19 cellular contexts compared by ENCODE assay signal in the genomic region with DNA sequence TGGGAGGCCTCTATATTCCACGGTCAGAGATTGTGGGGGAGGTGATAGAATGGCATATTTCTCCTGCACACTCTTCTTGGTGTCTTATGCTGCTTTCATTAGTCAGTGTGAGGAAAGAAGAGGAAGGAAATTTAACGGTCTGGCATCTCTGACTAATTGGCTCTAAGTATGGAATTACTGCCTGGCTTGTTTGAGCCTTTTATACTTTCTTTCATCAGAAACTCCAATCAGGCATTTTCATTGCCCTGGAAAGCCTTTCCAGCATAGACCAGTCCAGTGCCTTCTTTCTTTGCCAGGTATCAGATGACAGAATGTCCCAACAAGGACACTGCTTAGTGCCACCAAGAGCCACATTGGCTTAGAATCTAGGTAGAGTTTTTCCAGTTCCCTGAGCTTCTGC. TPM values are rescaled to one million over a fixed set of nuclear protein-coding genes. Genes with fewer than 3 reads are reported as not detected.
DNase-seq lines count a peak whose midpoint lies in the region; ATAC-seq and TF ChIP-seq lines count a peak whose summit lies in the region.
"Had no signal": no experiment of that assay in that cellular context is flagged by ENCODE, and none has a peak within 500 bp of the region (broad histone marks: within the 10 kb centered on the region; RNA-seq: fewer than 3 reads in every experiment).

No MANE protein-coding gene starts in this region.

- DNase-seq in EH (ENCODE audit: low read depth): peak; percentile 50
- peak; percentile 50 for DNase-seq in NB4 (ENCODE audit: low read depth)
- DNase-seq in Right ventricle myocardium superior: no peak
- DNase-seq in osteoblast (ENCODE audit: insufficient read length, low spot score, missing footprints): peak; percentile 15
- DNase-seq in HEK293T (ENCODE audit: extremely low spot score): no peak
- no peak for DNase-seq in cerebellar cortex (ENCODE audit: low spot score)
- DNase-seq in NCI-H446 treated with DMSO at 0.1 percent for 48 hours (lab: John Stamatoyannopoulos, UW): no peak
- DNase-seq: activated CD4-positive, alpha-beta T cell treated with anti-CD3 and anti-CD28 coated beads for 48 hours; activated T-cell treated with anti-CD3 and anti-CD28 coated beads, Interleukin-2, amount 50 U/mL, for 4 hours; C1 segment of cervical spinal cord; cortex of kidney; DND-41; midbrain; NCI-H1092 treated with DMSO at 0.1 percent for 48 hours; NCI-H345; stimulated activated CD4-positive, alpha-beta T cell treated with anti-CD3 and anti-CD28 coated beads, Interleukin-2, amount 100 ng/mL, for 24 hours; stimulated activated CD8-positive, alpha-beta memory T cell treated with anti-CD3 and anti-CD28 coated beads, Interleukin-4, amount 100 ng/mL, for 48 hours; transverse colon had no signal

- TF ChIP-seq CTCF in NB4 (IDR thresholded peaks at IDR 0.05; ENCODE audit: low read depth, low read length) (no peak), osteoblast (IDR thresholded peaks at IDR 0.05; ENCODE audit: extremely low read depth, low read depth, low read length) (no peak)

- peaks cover 15% of the 10 kb centered on the region for H3K79me2 ChIP-seq in osteoblast (ENCODE audit: insufficient read depth, low read length)

- no peak overlapping the region for H3K27ac ChIP-seq in osteoblast (ENCODE audit: low read depth, low read length)
- H3K27ac ChIP-seq: transverse colon had no signal

- H3K9me3 ChIP-seq in osteoblast (ENCODE audit: low read depth, low read length): no peaks in the 10 kb centered on the region
- H3K9me3 ChIP-seq: transverse colon had no signal

- ATAC-seq in Right ventricle myocardium superior (ENCODE audit: poor library complexity): peak; percentile 76
- no peak for ATAC-seq in HG03432 (IDR thresholded peaks at IDR 0.05; ENCODE audit: unreplicated experiment)
- ATAC-seq: activated T-cell treated with anti-CD3 and anti-CD28 coated beads, Interleukin-2, amount 50 U/mL, for 4 hours had no signal

- no peak overlapping the region for H3K4me3 ChIP-seq in NB4 (ENCODE audit: low read depth, low read length)
- H3K4me3 ChIP-seq in osteoblast (ENCODE audit: insufficient read depth, low read length): no peak overlapping the region
- H3K4me3 ChIP-seq: transverse colon had no signal

- no peak for TF ChIP-seq POLR2A in NB4 (IDR thresholded peaks at IDR 0.05; ENCODE audit: extremely low read depth, insufficient read length)

- no peaks in the 10 kb centered on the region for H3K27me3 ChIP-seq in osteoblast (ENCODE audit: insufficient read depth, low read length)
- H3K27me3 ChIP-seq: transverse colon had no signal

- CTCF ChIA-PET in HEK293T (lab: Yijun Ruan, JAX): interaction anchor here (0.6 to 1.4 kb wide), 2 partner anchors 15 to 150 kb away, joined by 4 read pairs; no protein-coding TSS in a partner anchor

- H3K36me3 ChIP-seq in osteoblast (ENCODE audit: insufficient read depth, low read length): no peaks in the 10 kb centered on the region
- H3K36me3 ChIP-seq: transverse colon had no signal

- H3K4me2 ChIP-seq in osteoblast (ENCODE audit: insufficient read depth, low read length): peak overlapping the region; percentile 14

- peaks cover 13% of the 10 kb centered on the region for H3K4me1 ChIP-seq in osteoblast (ENCODE audit: insufficient read depth, low read length)

- intact Hi-C loops in Right ventricle myocardium superior (cut with DNase I): no loop called here

- H2AFZ ChIP-seq in osteoblast (ENCODE audit: low read length): no peak overlapping the region

- POLR2A ChIA-PET in HEK293T (lab: Yijun Ruan, JAX): no interaction called here

- no peaks in the 10 kb centered on the region for H4K20me1 ChIP-seq in osteoblast (ENCODE audit: insufficient read depth, low read length)

TF ChIP-seq in HEK293T, 16 proteins besides CTCF, POLR2A, EP300 and RAD21:
- TF ChIP-seq ARNT (IDR thresholded peaks at IDR 0.05): no peak
- no peak for TF ChIP-seq CTBP1 (IDR thresholded peaks at IDR 0.05; ENCODE audit: borderline replicate concordance)
- no peak for TF ChIP-seq SP1 (IDR thresholded peaks at IDR 0.05)
- TF ChIP-seq L3MBTL2 (conservative IDR thresholded peaks at IDR 0.05): no peak
- TF ChIP-seq TARDBP (IDR thresholded peaks at IDR 0.05): no peak
- no peak for TF ChIP-seq BHLHE40 (IDR thresholded peaks at IDR 0.05; ENCODE audit: borderline replicate concordance)
TF ChIP-seq in HEK293T: peak in this region for 0.

RNA-seq across cellular contexts. Expression of gene CYSTM1, which starts 30.2 kb away (rescaled TPM):
- total RNA-seq in Right ventricle myocardium superior: 58.3 TPM
- 24.2 and 27.9 TPM in 2 replicates for total RNA-seq in osteoblast

Comparison
In these comparisons a context has a peak if more than half of its experiments do, and no peak if none do; other contexts are left out.
1. DNase-seq: peak in EH (single experiment), NB4 (single experiment) and osteoblast (single experiment); none in Right ventricle myocardium superior (single experiment), HEK293T (single experiment), cerebellar cortex (single experiment) and NCI-H446 treated with DMSO at 0.1 percent for 48 hours (single experiment).